8 cellular contexts compared by ENCODE assay signal in genomic region chr3:33787328-33788009, GRCh38. TPM values are rescaled to one million over a fixed set of nuclear protein-coding genes. Genes with fewer than 3 reads are reported as not detected.
A peak's percentile ranks its signal among the peaks of the same experiment; 100 is the strongest.
DNase-seq lines count a peak whose midpoint lies in the region; ATAC-seq and TF ChIP-seq lines count a peak whose summit lies in the region.

No MANE protein-coding gene starts in this region.

- H3K27me3 ChIP-seq in HCT116 (ENCODE audit: insufficient read depth, low read length) (no peaks in the 10 kb centered on the region), MM.1S (replicated peaks; ENCODE audit: insufficient read depth, low read length) (no peaks in the 10 kb centered on the region), right cardiac atrium (ENCODE audit: control insufficient read depth, insufficient read depth) (no peaks in the 10 kb centered on the region)

- 5% methylated on average over 15 of the region's 15 CpGs for WGBS in right cardiac atrium

- no peak overlapping the region for H2AFZ ChIP-seq in HCT116 (ENCODE audit: low read depth, low read length, poor library complexity, severe bottlenecking)
- peak overlapping the region; percentile 52 for H2AFZ ChIP-seq in MM.1S (ENCODE audit: low read length)

- CTCF ChIA-PET in HCT116 (lab: Charles Lee) = interaction anchor here (0.5 to 2.1 kb wide), 28 partner anchors 9 to 840 kb away, joined by 3 to 33 read pairs (median 4); partner anchors contain the start of gene PDCD6IP

- no peaks in the 10 kb centered on the region for H3F3A ChIP-seq in MM.1S (ENCODE audit: insufficient read depth, low read length)

- no peak for TF ChIP-seq POLR2A in HCT116 (IDR thresholded peaks at IDR 0.05; ENCODE audit: borderline replicate concordance, extremely low read depth, insufficient read depth, insufficient read length)

- H4K20me1 ChIP-seq in HCT116 (ENCODE audit: insufficient read depth) (no peaks in the 10 kb centered on the region), MM.1S (ENCODE audit: insufficient read depth, low read length) (no peaks in the 10 kb centered on the region)

- H3K9me3 ChIP-seq in HCT116 (ENCODE audit: control insufficient read depth in 1 of 2, insufficient read depth in 1 of 2, low read depth in 1 of 2, low read length in 2 of 2) = no peaks in the 10 kb centered on the region
- no peaks in the 10 kb centered on the region for H3K9me3 ChIP-seq in MM.1S (replicated peaks; ENCODE audit: insufficient read depth, low read length)
- no peaks in the 10 kb centered on the region for H3K9me3 ChIP-seq in right cardiac atrium (ENCODE audit: control insufficient read depth, low read length)

- peak; percentile 98 for ATAC-seq in HCT116
- peak; percentile 87 to 93 for ATAC-seq in right cardiac atrium
- ATAC-seq in GM18861 (IDR thresholded peaks at IDR 0.05; ENCODE audit: unreplicated experiment) = no peak

- no peaks in the 10 kb centered on the region for H3K79me2 ChIP-seq in HCT116 (ENCODE audit: insufficient read depth, low read length)
- no peaks in the 10 kb centered on the region for H3K79me2 ChIP-seq in MM.1S (ENCODE audit: low read length)

- TF ChIP-seq CTCF in GM12864 (IDR thresholded peaks at IDR 0.05; ENCODE audit: low read depth, low read length, missing control alignments) (peak; percentile 74), HCT116 (IDR thresholded peaks at IDR 0.05 in 2 of 3, conservative IDR thresholded peaks at IDR 0.05 in 1 of 3; ENCODE audit: borderline replicate concordance in 1 of 3, insufficient read depth in 1 of 3, low read depth in 2 of 3, low read length in 2 of 3) (peak; percentile 83 to 84 (median 84)), MM.1S (IDR thresholded peaks at IDR 0.05; ENCODE audit: low read length) (peak; percentile 81)

- POLR2A ChIA-PET in HCT116 (lab: Charles Lee) = interaction anchor here (1.0 kb wide), 2 partner anchors 11 to 347 kb away, joined by 3 to 5 read pairs; partner anchors contain the start of gene PDCD6IP

- TF ChIP-seq RAD21 in HCT116 (IDR thresholded peaks at IDR 0.05; ENCODE audit: low read depth) = peak; percentile 88

- RAD21 ChIA-PET in HCT116 (lab: Charles Lee; ENCODE audit: low non-redundant PET in 1 of 2, low total read pairs in 2 of 2, uncharacterized antibody in 2 of 2, unreplicated experiment in 2 of 2) = interaction anchor here (0.6 to 1.6 kb wide), 8 partner anchors 151 to 840 kb away, joined by 3 to 9 read pairs (median 4); no protein-coding TSS in a partner anchor

- BruUV-seq in HCT116 (replicated peaks; lab: Mats Ljungman, UMichigan) = no TSS peak

- H3K4me1 ChIP-seq in HCT116 (ENCODE audit: control insufficient read depth in 1 of 2, insufficient read depth in 2 of 2, low read length in 2 of 2) (peaks cover 0 to 17% of the 10 kb centered on the region in 2 experiments; a peak in 2 of 4 replicates), MM.1S (ENCODE audit: low read length) (no peaks in the 10 kb centered on the region; the same call in 1 of the 2 replicates), right cardiac atrium (ENCODE audit: control insufficient read depth, insufficient read depth, low read length) (no peaks in the 10 kb centered on the region)

- no peak overlapping the region for H3K27ac ChIP-seq in HCT116 (ENCODE audit: low read depth, low read length)
- H3K27ac ChIP-seq in MM.1S (ENCODE audit: low read length) = no peak overlapping the region
- no peak overlapping the region for H3K27ac ChIP-seq in right cardiac atrium (ENCODE audit: low read length)

- DNase-seq in GM12864 (ENCODE audit: low read depth) (peak; percentile 37), HCT116 (ENCODE audit: low read depth, low spot score) (peak; percentile 60), MM.1S (peak; percentile 70), T follicular helper cell (ENCODE audit: low read depth) (peak; percentile 37), amniotic stem cell (lab: John Stamatoyannopoulos, UW) (peak; percentile 43), right cardiac atrium (peak; percentile 27 to 64 (median 62)), putamen (ENCODE audit: low spot score) (peak; percentile 57)

- H3K9ac ChIP-seq in HCT116 (ENCODE audit: low read length) (no peak overlapping the region), MM.1S (ENCODE audit: low read length) (no peak overlapping the region)

- H3K36me3 ChIP-seq in HCT116 (ENCODE audit: control insufficient read depth in 1 of 2, insufficient read depth in 2 of 2, low read length in 2 of 2) (no peaks in the 10 kb centered on the region), MM.1S (replicated peaks; ENCODE audit: insufficient read depth, low read length) (no peaks in the 10 kb centered on the region)

- H3K9me2 ChIP-seq in HCT116 (ENCODE audit: insufficient read depth) = no peaks in the 10 kb centered on the region
- H3K9me2 ChIP-seq in MM.1S (replicated peaks; ENCODE audit: insufficient read depth, low read length) = no peaks in the 10 kb centered on the region

- intact Hi-C loops in HCT116 (cut with micrococcal nuclease) (loop anchor here (1.0 to 2.0 kb wide), 3 partner anchors 151 to 841 kb away; no protein-coding TSS in a partner anchor), right cardiac atrium (cut with DNase I) (loop anchor here in 3 of 4 donors (5.0 kb wide), 2 partner anchors 70 to 150 kb away; partner anchors contain the start of gene CLASP2 (in 1 of the 3))

- H3K4me2 ChIP-seq in HCT116 (ENCODE audit: low read length) (peak overlapping the region; percentile 68), MM.1S (ENCODE audit: low read depth, low read length) (peak overlapping the region; percentile 84; the same call in 1 of the 2 replicates)

- H3K4me3 ChIP-seq in GM12864 (ENCODE audit: low read depth, low read length) (peak overlapping the region; percentile 7; the same call in 1 of the 2 replicates), HCT116 (replicated peaks in 1 of 2; ENCODE audit: low read depth in 1 of 2, low read length in 2 of 2) (peak overlapping the region in 1 of 2 experiments; percentile 17; a peak in 1 of 4 replicates), MM.1S (ENCODE audit: low read length) (no peak overlapping the region), right cardiac atrium (ENCODE audit: low read length) (peak overlapping the region; percentile 33)

TF ChIP-seq in HCT116, 20 proteins besides CTCF, POLR2A, EP300 and RAD21:
- TF ChIP-seq POLR2AphosphoS5 (IDR thresholded peaks at IDR 0.05; ENCODE audit: low read depth, low read length) (no peak), ZNF274 (IDR thresholded peaks at IDR 0.05; ENCODE audit: low read depth, low read length) (no peak), ZBTB33 (IDR thresholded peaks at IDR 0.05; ENCODE audit: extremely low read depth, insufficient replicate concordance, low read length) (no peak), TCF7L2 (IDR thresholded peaks at IDR 0.05; ENCODE audit: borderline replicate concordance, extremely low read depth, insufficient read depth, insufficient read length) (no peak), FOSL1 (IDR thresholded peaks at IDR 0.05; ENCODE audit: low read depth) (no peak), EGR1 (IDR thresholded peaks at IDR 0.05; ENCODE audit: low read depth) (no peak), ZFX (IDR thresholded peaks at IDR 0.05) (no peak), JUND (IDR thresholded peaks at IDR 0.05) (no peak), MAX (IDR thresholded peaks at IDR 0.05) (no peak), SRF (IDR thresholded peaks at IDR 0.05; ENCODE audit: low read depth) (no peak), ELF1 (IDR thresholded peaks at IDR 0.05; ENCODE audit: borderline replicate concordance, low read depth) (no peak), CBX3 (IDR thresholded peaks at IDR 0.05; ENCODE audit: low read depth) (no peak)
- TF ChIP-seq, protein P1, sequence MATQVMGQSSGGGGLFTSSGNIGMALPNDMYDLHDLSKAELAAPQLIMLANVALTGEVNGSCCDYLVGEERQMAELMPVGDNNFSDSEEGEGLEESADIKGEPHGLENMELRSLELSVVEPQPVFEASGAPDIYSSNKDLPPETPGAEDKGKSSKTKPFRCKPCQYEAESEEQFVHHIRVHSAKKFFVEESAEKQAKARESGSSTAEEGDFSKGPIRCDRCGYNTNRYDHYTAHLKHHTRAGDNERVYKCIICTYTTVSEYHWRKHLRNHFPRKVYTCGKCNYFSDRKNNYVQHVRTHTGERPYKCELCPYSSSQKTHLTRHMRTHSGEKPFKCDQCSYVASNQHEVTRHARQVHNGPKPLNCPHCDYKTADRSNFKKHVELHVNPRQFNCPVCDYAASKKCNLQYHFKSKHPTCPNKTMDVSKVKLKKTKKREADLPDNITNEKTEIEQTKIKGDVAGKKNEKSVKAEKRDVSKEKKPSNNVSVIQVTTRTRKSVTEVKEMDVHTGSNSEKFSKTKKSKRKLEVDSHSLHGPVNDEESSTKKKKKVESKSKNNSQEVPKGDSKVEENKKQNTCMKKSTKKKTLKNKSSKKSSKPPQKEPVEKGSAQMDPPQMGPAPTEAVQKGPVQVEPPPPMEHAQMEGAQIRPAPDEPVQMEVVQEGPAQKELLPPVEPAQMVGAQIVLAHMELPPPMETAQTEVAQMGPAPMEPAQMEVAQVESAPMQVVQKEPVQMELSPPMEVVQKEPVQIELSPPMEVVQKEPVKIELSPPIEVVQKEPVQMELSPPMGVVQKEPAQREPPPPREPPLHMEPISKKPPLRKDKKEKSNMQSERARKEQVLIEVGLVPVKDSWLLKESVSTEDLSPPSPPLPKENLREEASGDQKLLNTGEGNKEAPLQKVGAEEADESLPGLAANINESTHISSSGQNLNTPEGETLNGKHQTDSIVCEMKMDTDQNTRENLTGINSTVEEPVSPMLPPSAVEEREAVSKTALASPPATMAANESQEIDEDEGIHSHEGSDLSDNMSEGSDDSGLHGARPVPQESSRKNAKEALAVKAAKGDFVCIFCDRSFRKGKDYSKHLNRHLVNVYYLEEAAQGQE (IDR thresholded peaks at IDR 0.05; ENCODE audit: low read depth) = no peak

RNA-seq across cellular contexts. Expression of gene PDCD6IP, which starts 11.0 kb away (rescaled TPM):
- total RNA-seq in HCT116 (2021; ENCODE audit: unreplicated experiment) (241 TPM), right cardiac atrium (100 to 1,000 TPM; 120 to 141 (median 129) TPM)
- 114 and 133 TPM in 2 replicates for polyA plus RNA-seq in HCT116 (2012)
- 31.5 TPM for polyA plus RNA-seq in right cardiac atrium
